Comparison of ENCODE assay signal across 10 cellular contexts in genomic region chr5:32020271-32020670, GRCh38.
A peak's percentile ranks its signal among the peaks of the same experiment; 100 is the strongest.
DNase-seq lines count a peak whose midpoint lies in the region; ATAC-seq and TF ChIP-seq lines count a peak whose summit lies in the region.
"Had no signal": no experiment of that assay in that cellular context is flagged by ENCODE, and none has a peak within 500 bp of the region (broad histone marks: within the 10 kb centered on the region; RNA-seq: fewer than 3 reads in every experiment).

No MANE protein-coding gene starts in this region.

- no peaks in the 10 kb centered on the region for H3K9me3 Mint-ChIP-seq in activated CD4-positive, alpha-beta T cell treated with anti-CD3 and anti-CD28 coated beads, Interleukin-2, amount 10 ng/mL, durations not matched to agents 7 days and 5 days

- H4K20me1 ChIP-seq in OCI-LY7 (ENCODE audit: insufficient read depth, low read length) = no peaks in the 10 kb centered on the region

- H3K4me1 ChIP-seq in OCI-LY7 (ENCODE audit: insufficient read depth, low read length, poor library complexity, severe bottlenecking) = peaks cover 56% of the 10 kb centered on the region

- peak; percentile 87 for ATAC-seq in HG02885 (IDR thresholded peaks at IDR 0.05; ENCODE audit: poor library complexity, unreplicated experiment)
- ATAC-seq in stimulated activated naive CD8-positive, alpha-beta T cell treated with anti-CD3 and anti-CD28 coated beads, Interleukin-15, Interleukin-2, amounts not matched to agents 100 U/mL and 50 U/mL, for 24 hours = peak; percentile 46

- H3K4me2 ChIP-seq in OCI-LY7 (ENCODE audit: low read length) = peak overlapping the region; percentile 87

- peak; percentile 16 for DNase-seq in activated CD4-positive, alpha-beta T cell treated with anti-CD3 and anti-CD28 coated beads, Interleukin-2, amount 10 ng/mL, durations not matched to agents 7 days and 5 days
- no peak for DNase-seq in activated CD4-positive, alpha-beta T cell treated with anti-CD3 and anti-CD28 coated beads for 1 hour
- DNase-seq in OCI-LY7 (ENCODE audit: low spot score) (peak; percentile 77), cerebellar cortex (ENCODE audit: low spot score) (no peak), posterior cingulate gyrus (no peak), 8988T (no peak)
- DNase-seq in stimulated activated naive CD8-positive, alpha-beta T cell treated with anti-CD3 and anti-CD28 coated beads, Interleukin-15, Interleukin-2, amounts not matched to agents 100 U/mL and 50 U/mL, for 24 hours = no peak
- DNase-seq: kidney, NCI-H1092 treated with DMSO at 0.1 percent for 48 hours had no signal

- no peaks in the 10 kb centered on the region for H3K9me2 ChIP-seq in OCI-LY7 (ENCODE audit: insufficient read depth, low read length)

- no peaks in the 10 kb centered on the region for H3K9me3 ChIP-seq in OCI-LY7 (ENCODE audit: low read length)

- peaks cover 6% of the 10 kb centered on the region; the same call in 1 of the 2 replicates for H3K79me2 ChIP-seq in OCI-LY7 (ENCODE audit: insufficient read depth, low read depth, low read length)

- H3K36me3 Mint-ChIP-seq in activated CD4-positive, alpha-beta T cell treated with anti-CD3 and anti-CD28 coated beads, Interleukin-2, amount 10 ng/mL, durations not matched to agents 7 days and 5 days (ENCODE audit: low read depth) = no peaks in the 10 kb centered on the region

- H3K27ac Mint-ChIP-seq in activated CD4-positive, alpha-beta T cell treated with anti-CD3 and anti-CD28 coated beads, Interleukin-2, amount 10 ng/mL, durations not matched to agents 7 days and 5 days = peak overlapping the region; percentile 96

- H3K4me1 Mint-ChIP-seq in activated CD4-positive, alpha-beta T cell treated with anti-CD3 and anti-CD28 coated beads, Interleukin-2, amount 10 ng/mL, durations not matched to agents 7 days and 5 days = peaks cover 35% of the 10 kb centered on the region

- no peak for TF ChIP-seq CTCF in OCI-LY7 (conservative IDR thresholded peaks at IDR 0.05; ENCODE audit: low read length)

- peak overlapping the region; percentile 63 for H3K27ac ChIP-seq in OCI-LY7 (ENCODE audit: low read depth, low read length, poor library complexity, severe bottlenecking)

- no TSS peak for BruUV-seq in OCI-LY7 (replicated peaks; lab: Mats Ljungman, UMichigan)

- no peaks in the 10 kb centered on the region for H3K36me3 ChIP-seq in OCI-LY7 (ENCODE audit: insufficient read depth, low read length)

- CTCF ChIA-PET in activated CD4-positive, alpha-beta T cell treated with anti-CD3 and anti-CD28 coated beads, Interleukin-2, amount 10 ng/mL, durations not matched to agents 7 days and 5 days (lab: Charles Lee) = interaction anchor here (0.6 kb wide), 1 partner anchor 247 kb away, joined by 3 read pairs; no protein-coding TSS in a partner anchor
- CTCF ChIA-PET in OCI-LY7 (lab: Charles Lee; ENCODE audit: unreplicated experiment) = no interaction called here

- H3K27me3 Mint-ChIP-seq in activated CD4-positive, alpha-beta T cell treated with anti-CD3 and anti-CD28 coated beads, Interleukin-2, amount 10 ng/mL, durations not matched to agents 7 days and 5 days = no peaks in the 10 kb centered on the region

- H3K4me3 Mint-ChIP-seq in activated CD4-positive, alpha-beta T cell treated with anti-CD3 and anti-CD28 coated beads, Interleukin-2, amount 10 ng/mL, durations not matched to agents 7 days and 5 days = peak overlapping the region; percentile 65

- H3K4me3 ChIP-seq in OCI-LY7 (ENCODE audit: low read depth, low read length, poor library complexity, severe bottlenecking) = peak overlapping the region; percentile 53

- POLR2A ChIA-PET in activated CD4-positive, alpha-beta T cell treated with anti-CD3 and anti-CD28 coated beads, Interleukin-2, amount 10 ng/mL, durations not matched to agents 7 days and 5 days (lab: Charles Lee) = no interaction called here
- POLR2A ChIA-PET in OCI-LY7 (lab: Charles Lee) = interaction anchor here (0.6 to 5.3 kb wide), 6 partner anchors 9 to 423 kb away, joined by 3 to 42 read pairs (median 4); no protein-coding TSS in a partner anchor

- intact Hi-C loops in OCI-LY7 (cut with micrococcal nuclease; ENCODE audit: unreplicated experiment) (no loop called here), posterior cingulate gyrus (cut with DNase I) (no loop called here)

- peak overlapping the region; percentile 76; the same call in 1 of the 2 replicates for H2AFZ ChIP-seq in OCI-LY7 (ENCODE audit: low read length)

Comparison
In these comparisons a context has a peak if more than half of its experiments do, and no peak if none do; other contexts are left out.
1. DNase-seq: peak in activated CD4-positive, alpha-beta T cell treated with anti-CD3 and anti-CD28 coated beads, Interleukin-2, amount 10 ng/mL, durations not matched to agents 7 days and 5 days (single experiment) and OCI-LY7 (single experiment); none in activated CD4-positive, alpha-beta T cell treated with anti-CD3 and anti-CD28 coated beads for 1 hour (single experiment), stimulated activated naive CD8-positive, alpha-beta T cell treated with anti-CD3 and anti-CD28 coated beads, Interleukin-15, Interleukin-2, amounts not matched to agents 100 U/mL and 50 U/mL, for 24 hours (single experiment), cerebellar cortex (single experiment), posterior cingulate gyrus (0 of 10) and 8988T (single experiment).